In genomic region chr3:120462409-120462959, GRCh38 we compare ENCODE assay signal across 20 cellular contexts.
"Had no signal": no experiment of that assay in that cellular context is flagged by ENCODE, and none has a peak within 500 bp of the region (broad histone marks: within the 10 kb centered on the region; RNA-seq: fewer than 3 reads in every experiment).

No MANE protein-coding gene starts in this region.

- H3K4me3 Mint-ChIP-seq: activated naive CD8-positive, alpha-beta T cell treated with anti-CD3 and anti-CD28 coated beads, Interleukin-2, amount 10 ng/mL, durations not matched to agents 7 days and 5 days; endodermal cell; neural crest cell; T-cell had no signal

- H3K9me3 ChIP-seq: left lung, pancreas, vagina had no signal

- H3K79me2 ChIP-seq: hepatocyte had no signal

- H3K27me3 ChIP-seq: dorsolateral prefrontal cortex, hepatocyte, left lung, pancreas, tibial nerve, vagina had no signal

- H3K27ac Mint-ChIP-seq: activated naive CD8-positive, alpha-beta T cell treated with anti-CD3 and anti-CD28 coated beads, Interleukin-2, amount 10 ng/mL, durations not matched to agents 7 days and 5 days; endodermal cell; T-cell had no signal

- H3K4me3 ChIP-seq: dorsolateral prefrontal cortex, hepatocyte, left lung, pancreas, tibial nerve, vagina had no signal

- H3K4me1 ChIP-seq: left lung, pancreas, vagina had no signal

- H2AFZ ChIP-seq: hepatocyte had no signal

- H3K36me3 Mint-ChIP-seq: activated naive CD8-positive, alpha-beta T cell treated with anti-CD3 and anti-CD28 coated beads, Interleukin-2, amount 10 ng/mL, durations not matched to agents 7 days and 5 days; T-cell had no signal

- H3K4me2 ChIP-seq: hepatocyte had no signal

- H3K36me3 ChIP-seq: left lung, pancreas, tibial nerve, vagina had no signal

- ATAC-seq: activated CD4-positive, CD25-positive, alpha-beta regulatory T cell treated with anti-CD3 and anti-CD28 coated beads, Interleukin-2, amount 50 U/mL, for 24 hours; left lung; pancreas; T-cell had no signal

- H3K27ac ChIP-seq: dorsolateral prefrontal cortex, hepatocyte, left lung, pancreas, tibial nerve, vagina had no signal

- H3K9me3 Mint-ChIP-seq: activated naive CD8-positive, alpha-beta T cell treated with anti-CD3 and anti-CD28 coated beads, Interleukin-2, amount 10 ng/mL, durations not matched to agents 7 days and 5 days; endodermal cell; neural crest cell; T-cell had no signal

- DNase-seq: activated naive CD4-positive, alpha-beta T cell; activated naive CD8-positive, alpha-beta T cell treated with anti-CD3 and anti-CD28 coated beads, Interleukin-2, amount 10 ng/mL, durations not matched to agents 7 days and 5 days; activated T-cell treated with anti-CD3 and anti-CD28 coated beads for 4 hours; aorta; dorsolateral prefrontal cortex; endodermal cell; islet precursor cell; left lung; pancreas; stimulated activated CD4-positive, alpha-beta T cell treated with anti-CD3 and anti-CD28 coated beads, Interleukin-15, amount 100 ng/mL, for 24 hours; stimulated activated CD4-positive, alpha-beta T cell treated with anti-CD3 and anti-CD28 coated beads, Interleukin-4, amount 100 ng/mL, for 24 hours; stimulated activated naive CD4-positive, alpha-beta T cell treated with Interleukin-2 at 50 U/mL for 16 hours; substantia nigra; T-cell; T-helper 9 cell had no signal
